Comparison of ENCODE assay signal across 19 cellular contexts in genomic region chr9:71966601-71967000, GRCh38. TPM values are rescaled to one million over a fixed set of nuclear protein-coding genes. Genes with fewer than 3 reads are reported as not detected.
DNase-seq lines count a peak whose midpoint lies in the region; ATAC-seq and TF ChIP-seq lines count a peak whose summit lies in the region.
"Had no signal": no experiment of that assay in that cellular context is flagged by ENCODE, and none has a peak within 500 bp of the region (broad histone marks: within the 10 kb centered on the region; RNA-seq: fewer than 3 reads in every experiment).

No MANE protein-coding gene starts in this region.

- no peaks in the 10 kb centered on the region for H3K4me1 Mint-ChIP-seq in stimulated activated naive CD8-positive, alpha-beta T cell treated with anti-CD3 and anti-CD28 coated beads, Interleukin-15, Interleukin-2, amounts not matched to agents 100 ng/mL and 50 ng/mL, for 24 hours (ENCODE audit: low read depth)
- peaks cover 6% of the 10 kb centered on the region for H3K4me1 Mint-ChIP-seq in endothelial cell (ENCODE audit: unreplicated experiment)
- H3K4me1 Mint-ChIP-seq in activated CD4-positive, alpha-beta memory T cell treated with anti-CD3 and anti-CD28 coated beads, Interleukin-2, amount 10 ng/mL, durations not matched to agents 7 days and 5 days: no peaks in the 10 kb centered on the region
- H3K4me1 Mint-ChIP-seq: CD14-positive monocyte had no signal

- H3K9me3 Mint-ChIP-seq in stimulated activated naive CD8-positive, alpha-beta T cell treated with anti-CD3 and anti-CD28 coated beads, Interleukin-15, Interleukin-2, amounts not matched to agents 100 ng/mL and 50 ng/mL, for 24 hours: peaks cover 23% of the 10 kb centered on the region
- peaks cover 4% of the 10 kb centered on the region for H3K9me3 Mint-ChIP-seq in endothelial cell (ENCODE audit: unreplicated experiment)
- H3K9me3 Mint-ChIP-seq in activated CD4-positive, alpha-beta memory T cell treated with anti-CD3 and anti-CD28 coated beads, Interleukin-2, amount 10 ng/mL, durations not matched to agents 7 days and 5 days: peaks cover 27% of the 10 kb centered on the region

- CTCF ChIA-PET in activated CD4-positive, alpha-beta memory T cell treated with anti-CD3 and anti-CD28 coated beads, Interleukin-2, amount 10 ng/mL, durations not matched to agents 7 days and 5 days (lab: Charles Lee): no interaction called here

- no peak for ATAC-seq in stimulated activated naive CD8-positive, alpha-beta T cell treated with anti-CD3 and anti-CD28 coated beads, Interleukin-15, Interleukin-2, amounts not matched to agents 100 U/mL and 50 U/mL, for 24 hours
- ATAC-seq in left lung (no peak), HG03135 (IDR thresholded peaks at IDR 0.05; ENCODE audit: unreplicated experiment) (no peak), GM19452 (IDR thresholded peaks at IDR 0.05; ENCODE audit: unreplicated experiment) (no peak)

- TF ChIP-seq CTCF in endothelial cell (IDR thresholded peaks at IDR 0.05; ENCODE audit: unreplicated experiment) (no peak), left lung (IDR thresholded peaks at IDR 0.05) (no peak)

- no peak for DNase-seq in stimulated activated naive CD8-positive, alpha-beta T cell treated with anti-CD3 and anti-CD28 coated beads, Interleukin-15, Interleukin-2, amounts not matched to agents 100 U/mL and 50 U/mL, for 24 hours
- DNase-seq in endothelial cell (ENCODE audit: low spot score) (no peak), iPS-NIHi11 (ENCODE audit: low spot score) (peak; percentile 63), left lung (no peak)
- DNase-seq in activated CD4-positive, alpha-beta memory T cell treated with anti-CD3 and anti-CD28 coated beads, Interleukin-2, amount 10 ng/mL, durations not matched to agents 7 days and 5 days: no peak
- DNase-seq: 8988T, DMS79, IMR-90, NCI-H1417 treated with DMSO at 0.1 percent for 48 hours, NCI-H187 treated with DMSO at 0.1 percent for 48 hours, NCI-H226, NCI-H524, PC-9, SJCRH30 had no signal

- no peak overlapping the region for H3K4me3 ChIP-seq in left lung
- H3K4me3 ChIP-seq: HAP-1, PC-9, SJCRH30 had no signal

- peaks cover 0 to 18% of the 10 kb centered on the region in 2 donors for H3K9me3 ChIP-seq in left lung
- H3K9me3 ChIP-seq: SJCRH30 had no signal

- H3K27ac ChIP-seq in left lung: no peak overlapping the region
- H3K27ac ChIP-seq: PC-9, SJCRH30 had no signal

- no peak overlapping the region for H3K4me3 Mint-ChIP-seq in stimulated activated naive CD8-positive, alpha-beta T cell treated with anti-CD3 and anti-CD28 coated beads, Interleukin-15, Interleukin-2, amounts not matched to agents 100 ng/mL and 50 ng/mL, for 24 hours
- H3K4me3 Mint-ChIP-seq in endothelial cell (ENCODE audit: unreplicated experiment): no peak overlapping the region
- no peak overlapping the region for H3K4me3 Mint-ChIP-seq in activated CD4-positive, alpha-beta memory T cell treated with anti-CD3 and anti-CD28 coated beads, Interleukin-2, amount 10 ng/mL, durations not matched to agents 7 days and 5 days
- H3K4me3 Mint-ChIP-seq: CD14-positive monocyte had no signal

- no peaks in the 10 kb centered on the region for H3K27me3 ChIP-seq in left lung
- H3K27me3 ChIP-seq: SJCRH30 had no signal

- H3K4me1 ChIP-seq in left lung: peaks cover 0 to 3% of the 10 kb centered on the region in 2 donors
- H3K4me1 ChIP-seq: HAP-1, SJCRH30 had no signal

- H3K27me3 Mint-ChIP-seq in stimulated activated naive CD8-positive, alpha-beta T cell treated with anti-CD3 and anti-CD28 coated beads, Interleukin-15, Interleukin-2, amounts not matched to agents 100 ng/mL and 50 ng/mL, for 24 hours: no peaks in the 10 kb centered on the region
- H3K27me3 Mint-ChIP-seq in endothelial cell (ENCODE audit: unreplicated experiment): peaks cover 10% of the 10 kb centered on the region
- no peaks in the 10 kb centered on the region for H3K27me3 Mint-ChIP-seq in activated CD4-positive, alpha-beta memory T cell treated with anti-CD3 and anti-CD28 coated beads, Interleukin-2, amount 10 ng/mL, durations not matched to agents 7 days and 5 days

- POLR2A ChIA-PET in activated CD4-positive, alpha-beta memory T cell treated with anti-CD3 and anti-CD28 coated beads, Interleukin-2, amount 10 ng/mL, durations not matched to agents 7 days and 5 days (lab: Charles Lee): no interaction called here

- intact Hi-C loops in left lung (cut with DNase I): no loop called here

- peaks cover 0 to 23% of the 10 kb centered on the region in 2 donors for H3K36me3 ChIP-seq in left lung
- H3K36me3 ChIP-seq: HAP-1 had no signal

- peak overlapping the region; percentile 17 for H3K27ac Mint-ChIP-seq in stimulated activated naive CD8-positive, alpha-beta T cell treated with anti-CD3 and anti-CD28 coated beads, Interleukin-15, Interleukin-2, amounts not matched to agents 100 ng/mL and 50 ng/mL, for 24 hours
- H3K27ac Mint-ChIP-seq in endothelial cell (ENCODE audit: unreplicated experiment): peak overlapping the region; percentile 37
- H3K27ac Mint-ChIP-seq in activated CD4-positive, alpha-beta memory T cell treated with anti-CD3 and anti-CD28 coated beads, Interleukin-2, amount 10 ng/mL, durations not matched to agents 7 days and 5 days: no peak overlapping the region
- H3K27ac Mint-ChIP-seq: CD14-positive monocyte had no signal

- H3K36me3 Mint-ChIP-seq in stimulated activated naive CD8-positive, alpha-beta T cell treated with anti-CD3 and anti-CD28 coated beads, Interleukin-15, Interleukin-2, amounts not matched to agents 100 ng/mL and 50 ng/mL, for 24 hours (ENCODE audit: low read depth): peaks cover 62% of the 10 kb centered on the region
- peaks cover 23% of the 10 kb centered on the region for H3K36me3 Mint-ChIP-seq in endothelial cell (ENCODE audit: low read depth, unreplicated experiment)
- H3K36me3 Mint-ChIP-seq in activated CD4-positive, alpha-beta memory T cell treated with anti-CD3 and anti-CD28 coated beads, Interleukin-2, amount 10 ng/mL, durations not matched to agents 7 days and 5 days (ENCODE audit: low read depth): peaks cover 56% of the 10 kb centered on the region

RNA-seq across cellular contexts. Expression of gene C9orf85, which starts 55.2 kb away (rescaled TPM):
- 12.2 TPM for total RNA-seq in endothelial cell (ENCODE audit: unreplicated experiment)
- total RNA-seq in left lung: 1 to 10 TPM; 8.3 to 9.6 TPM
- 10 to 100 TPM; 10.8 to 12.1 TPM for total RNA-seq in activated CD4-positive, alpha-beta memory T cell treated with anti-CD3 and anti-CD28 coated beads, Interleukin-2, amount 10 ng/mL, durations not matched to agents 7 days and 5 days

RNA-seq across cellular contexts. Expression of gene ABHD17B, which starts 55.6 kb away (rescaled TPM):
- total RNA-seq in endothelial cell (ENCODE audit: unreplicated experiment): 32.6 TPM
- 10 to 100 TPM; 13.6 to 14.9 TPM for total RNA-seq in left lung
- total RNA-seq in activated CD4-positive, alpha-beta memory T cell treated with anti-CD3 and anti-CD28 coated beads, Interleukin-2, amount 10 ng/mL, durations not matched to agents 7 days and 5 days: 10 to 100 TPM; 25.6 to 27.3 TPM
